8 cellular contexts compared by ENCODE assay signal in the genomic region with DNA sequence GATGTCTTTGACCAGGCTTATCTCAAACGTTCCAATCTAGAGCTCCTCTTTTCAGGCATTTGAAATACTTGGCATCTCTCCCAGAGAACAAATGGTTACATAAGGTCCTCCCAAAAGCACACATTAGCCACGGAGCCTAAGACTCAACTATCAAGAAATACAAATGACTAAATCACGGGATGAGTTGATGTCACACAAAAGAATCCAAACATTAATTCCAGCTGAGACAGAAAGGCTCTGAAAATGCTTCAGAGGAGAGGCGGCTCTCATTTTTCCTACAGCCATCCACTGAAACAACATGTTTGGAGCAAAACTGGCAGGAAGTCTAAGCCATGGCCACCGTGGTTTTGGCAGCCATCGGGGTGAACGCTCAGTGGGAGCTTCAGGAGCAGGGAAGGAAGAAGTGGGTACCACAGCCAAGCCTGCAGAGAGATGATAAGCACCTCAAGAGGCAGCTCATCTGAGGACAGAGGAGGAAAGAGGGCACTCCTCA.
DNase-seq lines count a peak whose midpoint lies in the region; ATAC-seq and TF ChIP-seq lines count a peak whose summit lies in the region.

No MANE protein-coding gene starts in this region.

- H3K4me1 Mint-ChIP-seq in MCF 10A (ENCODE audit: insufficient read depth, unreplicated experiment): peaks cover 5% of the 10 kb centered on the region

- BruUV-seq in MCF 10A (replicated peaks; lab: Mats Ljungman, UMichigan): no TSS peak

- peak; percentile 80 for ATAC-seq in Right ventricle myocardium inferior
- peak; percentile 42 for ATAC-seq in lung (ENCODE audit: insufficient read depth, low FRiP score)
- ATAC-seq in GM19455 (IDR thresholded peaks at IDR 0.05; ENCODE audit: unreplicated experiment): no peak

- H3K36me3 Mint-ChIP-seq in MCF 10A (ENCODE audit: insufficient read depth, unreplicated experiment): peaks cover 76% of the 10 kb centered on the region

- DNase-seq in Right ventricle myocardium inferior (ENCODE audit: missing footprints) (no peak), cardiac septum (ENCODE audit: low spot score) (no peak), MCF 10A (ENCODE audit: unreplicated experiment) (peak; percentile 64), lung (ENCODE audit: low spot score) (no peak), uterus (no peak), NOMO-1 treated with DMSO at 0.1 percent for 48 hours (lab: John Stamatoyannopoulos, UW; ENCODE audit: unreplicated experiment) (no peak)
- DNase-seq in activated CD4-positive, alpha-beta T cell treated with anti-CD3 and anti-CD28 coated beads for 48 hours: no peak

- no peaks in the 10 kb centered on the region for H3K27me3 ChIP-seq in lung (ENCODE audit: control insufficient read depth, insufficient read depth)
- H3K27me3 ChIP-seq in uterus: no peaks in the 10 kb centered on the region

- H3K27me3 Mint-ChIP-seq in MCF 10A (ENCODE audit: insufficient read depth, unreplicated experiment): no peaks in the 10 kb centered on the region

- WGBS in lung, 2 donors: 17 to 20% methylated on average over 7 of the region's 7 CpGs

- TF ChIP-seq CTCF in MCF 10A (IDR thresholded peaks at IDR 0.05; ENCODE audit: unreplicated experiment): no peak
- no peak for TF ChIP-seq CTCF in lung (IDR thresholded peaks at IDR 0.05; ENCODE audit: control extremely low read depth, extremely low read depth)
- TF ChIP-seq CTCF in uterus (IDR thresholded peaks at IDR 0.05): no peak

- H3K9me3 Mint-ChIP-seq in MCF 10A (ENCODE audit: unreplicated experiment): no peaks in the 10 kb centered on the region

- POLR2A ChIA-PET in MCF 10A (lab: Yijun Ruan, JAX): interaction anchor here (1.0 to 1.3 kb wide), 3 partner anchors 9 to 123 kb away, joined by 3 to 5 read pairs (median 5); no protein-coding TSS in a partner anchor

- H3K4me3 Mint-ChIP-seq in MCF 10A (ENCODE audit: unreplicated experiment): no peak overlapping the region

- no peak overlapping the region for H3K4me3 ChIP-seq in lung
- no peak overlapping the region for H3K4me3 ChIP-seq in uterus

- H3K9me3 ChIP-seq in lung (ENCODE audit: control insufficient read depth in 2 of 2, insufficient read depth in 1 of 2, low read length in 1 of 2): no peaks in the 10 kb centered on the region
- no peaks in the 10 kb centered on the region for H3K9me3 ChIP-seq in uterus

- intact Hi-C loops in Right ventricle myocardium inferior (cut with DNase I): no loop called here
- intact Hi-C loops in cardiac septum (cut with DNase I): loop anchor here (10.0 kb wide), 1 partner anchor 370 kb away; no protein-coding TSS in a partner anchor
- intact Hi-C loops in MCF 10A (cut with micrococcal nuclease): no loop called here
- intact Hi-C loops in uterus (cut with DNase I; ENCODE audit: low total_unique reads): no loop called here

- H3K36me3 ChIP-seq in lung (ENCODE audit: control insufficient read depth in 2 of 2, insufficient read depth in 2 of 2, low read length in 2 of 2): peaks cover 0 to 39% of the 10 kb centered on the region in 2 donors
- no peaks in the 10 kb centered on the region for H3K36me3 ChIP-seq in uterus

- TF ChIP-seq POLR2A in uterus (IDR thresholded peaks at IDR 0.05): peak in 1 of 2 donors; percentile 10

- peak overlapping the region; percentile 4 to 71 for H3K27ac ChIP-seq in lung (ENCODE audit: low read depth in 1 of 2, low read length in 1 of 2)
- peak overlapping the region; percentile 79 to 80 for H3K27ac ChIP-seq in uterus

- CTCF ChIA-PET in MCF 10A (lab: Yijun Ruan, JAX): interaction anchor here (1.1 to 4.5 kb wide), 4 partner anchors 9 to 598 kb away, joined by 3 to 21 read pairs (median 6); no protein-coding TSS in a partner anchor

- no peak overlapping the region for H3K27ac Mint-ChIP-seq in MCF 10A (ENCODE audit: low read depth, unreplicated experiment)

- peaks cover 7% of the 10 kb centered on the region in 2 donors for H3K4me1 ChIP-seq in lung (ENCODE audit: control insufficient read depth in 2 of 2, insufficient read depth in 2 of 2, low read length in 2 of 2)
- peaks cover 14 to 18% of the 10 kb centered on the region in 2 donors for H3K4me1 ChIP-seq in uterus
